In genomic region chr15:51024735-51025453, GRCh38 we compare ENCODE assay signal across 16 cellular contexts.
DNase-seq lines count a peak whose midpoint lies in the region; ATAC-seq lines count a peak whose summit lies in the region.
"Had no signal": no experiment of that assay in that cellular context is flagged by ENCODE, and none has a peak within 500 bp of the region (broad histone marks: within the 10 kb centered on the region; RNA-seq: fewer than 3 reads in every experiment).

No MANE protein-coding gene starts in this region.

- H3K9me3 ChIP-seq in esophagus (ENCODE audit: control insufficient read depth in 2 of 2, insufficient read depth in 1 of 2, low read depth in 1 of 2, low read length in 1 of 2): no peaks in the 10 kb centered on the region
- H3K9me3 ChIP-seq in HAP-1: no peaks in the 10 kb centered on the region
- H3K9me3 ChIP-seq: SJCRH30 had no signal

- WGBS in esophagus, 2 donors: 40 to 48% methylated on average over 4 of the region's 4 CpGs

- peaks cover 2 to 3% of the 10 kb centered on the region in 2 donors for H3K9me3 Mint-ChIP-seq in stimulated activated naive CD8-positive, alpha-beta T cell treated with anti-CD3 and anti-CD28 coated beads, Interleukin-15, amount 100 ng/mL, for 72 hours

- ATAC-seq in stimulated activated naive CD8-positive, alpha-beta T cell treated with anti-CD3 and anti-CD28 coated beads, Interleukin-15, amount 100 ng/mL, for 72 hours: no peak

- in situ Hi-C loops in HAP-1 (cut with MboI; ENCODE audit: low sequenced_read_pairs): no loop called here

- DNase-seq in DMS 273 treated with DMSO at 0.1 percent for 48 hours (lab: John Stamatoyannopoulos, UW) (peak; percentile 62), NCI-H2171 treated with DMSO at 0.1 percent for 48 hours (lab: John Stamatoyannopoulos, UW) (peak; percentile 98), myocyte (ENCODE audit: low read depth) (peak; percentile 95), HAP-1 (ENCODE audit: low spot score in 2 of 2) (no peak), iPS-NIHi11 (ENCODE audit: low spot score) (no peak), AG08395 (ENCODE audit: low spot score) (no peak)
- DNase-seq in stimulated activated naive CD8-positive, alpha-beta T cell treated with anti-CD3 and anti-CD28 coated beads, Interleukin-15, amount 100 ng/mL, for 72 hours: no peak
- DNase-seq: activated CD4-positive, alpha-beta memory T cell treated with anti-CD3 and anti-CD28 coated beads for 36 hours; amniotic stem cell; cortex of kidney; NCI-H187; SJCRH30; stimulated activated CD4-positive, alpha-beta T cell treated with anti-CD3 and anti-CD28 coated beads, Interleukin-15, amount 100 ng/mL, for 24 hours; T-helper 9 cell had no signal

- H3K27me3 Mint-ChIP-seq in stimulated activated naive CD8-positive, alpha-beta T cell treated with anti-CD3 and anti-CD28 coated beads, Interleukin-15, amount 100 ng/mL, for 72 hours: no peaks in the 10 kb centered on the region
- H3K27me3 Mint-ChIP-seq: activated CD4-positive, alpha-beta memory T cell treated with anti-CD3 and anti-CD28 coated beads for 36 hours had no signal

- H3K4me3 ChIP-seq in esophagus (ENCODE audit: low read depth in 1 of 2, low read length in 2 of 2) (peak overlapping the region in 1 of 2 donors; percentile 3), HAP-1 (no peak overlapping the region)
- H3K4me3 ChIP-seq: SJCRH30 had no signal

- H3K27me3 ChIP-seq in esophagus (ENCODE audit: control insufficient read depth in 1 of 2, insufficient read depth in 2 of 2, low read length in 2 of 2) (no peaks in the 10 kb centered on the region), HAP-1 (ENCODE audit: low read depth) (no peaks in the 10 kb centered on the region)
- H3K27me3 ChIP-seq: SJCRH30 had no signal

- H3K27ac Mint-ChIP-seq in stimulated activated naive CD8-positive, alpha-beta T cell treated with anti-CD3 and anti-CD28 coated beads, Interleukin-15, amount 100 ng/mL, for 72 hours: peak overlapping the region in 1 of 2 donors; percentile 83
- H3K27ac Mint-ChIP-seq: activated CD4-positive, alpha-beta memory T cell treated with anti-CD3 and anti-CD28 coated beads for 36 hours had no signal

- H3K4me1 ChIP-seq in esophagus (ENCODE audit: control insufficient read depth in 2 of 2, insufficient read depth in 2 of 2, low read length in 1 of 2) (peaks cover 0 to 1% of the 10 kb centered on the region in 2 donors), HAP-1 (no peaks in the 10 kb centered on the region)
- H3K4me1 ChIP-seq: SJCRH30 had no signal

- H3K4me3 Mint-ChIP-seq in stimulated activated naive CD8-positive, alpha-beta T cell treated with anti-CD3 and anti-CD28 coated beads, Interleukin-15, amount 100 ng/mL, for 72 hours: no peak overlapping the region
- H3K4me3 Mint-ChIP-seq: activated CD4-positive, alpha-beta memory T cell treated with anti-CD3 and anti-CD28 coated beads for 36 hours had no signal

- no peaks in the 10 kb centered on the region for H3K4me1 Mint-ChIP-seq in stimulated activated naive CD8-positive, alpha-beta T cell treated with anti-CD3 and anti-CD28 coated beads, Interleukin-15, amount 100 ng/mL, for 72 hours

- H3K27ac ChIP-seq in esophagus (ENCODE audit: low read depth in 2 of 2, low read length in 1 of 2): peak overlapping the region; percentile 95 to 96
- H3K27ac ChIP-seq: KMS-11, SJCRH30 had no signal

- peaks cover 0 to 2% of the 10 kb centered on the region in 2 donors for H3K36me3 ChIP-seq in esophagus (ENCODE audit: control insufficient read depth in 2 of 2, insufficient read depth in 2 of 2, low read length in 1 of 2)
- H3K36me3 ChIP-seq in HAP-1 (replicated peaks): no peaks in the 10 kb centered on the region
- H3K36me3 ChIP-seq: SJCRH30 had no signal

Comparison
In these comparisons a context has a peak if more than half of its experiments do, and no peak if none do; other contexts are left out.
1. DNase-seq: peak in DMS 273 treated with DMSO at 0.1 percent for 48 hours (single experiment), NCI-H2171 treated with DMSO at 0.1 percent for 48 hours (single experiment) and myocyte (single experiment); none in stimulated activated naive CD8-positive, alpha-beta T cell treated with anti-CD3 and anti-CD28 coated beads, Interleukin-15, amount 100 ng/mL, for 72 hours (0 of 2), HAP-1 (0 of 2), iPS-NIHi11 (single experiment) and AG08395 (single experiment).